In the genomic region with DNA sequence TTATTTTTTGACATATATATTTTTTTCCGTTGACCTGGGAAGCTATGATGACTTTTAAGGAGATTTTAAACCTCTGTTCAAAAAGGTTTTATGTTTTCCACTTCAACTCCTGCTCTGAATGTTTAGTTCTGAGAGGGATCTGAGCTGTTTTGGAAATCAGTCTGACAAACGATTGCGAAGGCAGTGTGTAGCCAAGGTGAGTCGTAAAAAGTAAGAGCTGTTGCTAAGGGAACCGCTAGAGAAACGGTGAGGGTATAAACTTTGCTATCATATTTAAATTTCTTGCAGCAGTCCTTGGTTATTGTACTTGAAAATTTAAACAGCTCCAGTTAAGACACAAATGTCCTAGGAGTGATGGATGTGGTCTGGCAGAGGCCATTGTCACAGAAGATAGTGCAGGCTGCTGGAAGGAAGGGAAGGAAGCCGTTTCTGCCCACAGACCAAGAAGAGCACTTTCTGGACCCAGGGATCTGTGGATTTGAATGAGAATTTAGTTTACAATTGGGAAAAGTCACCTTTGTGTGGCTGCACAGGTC, we compare ENCODE assay signal across 1 cellular context.
TF ChIP-seq lines count a peak whose summit lies in the region.

No MANE protein-coding gene starts in this region.

TF ChIP-seq in K562, 482 proteins besides CTCF, POLR2A, EP300 and RAD21 (continued from another document):
- TF ChIP-seq, protein P1, sequence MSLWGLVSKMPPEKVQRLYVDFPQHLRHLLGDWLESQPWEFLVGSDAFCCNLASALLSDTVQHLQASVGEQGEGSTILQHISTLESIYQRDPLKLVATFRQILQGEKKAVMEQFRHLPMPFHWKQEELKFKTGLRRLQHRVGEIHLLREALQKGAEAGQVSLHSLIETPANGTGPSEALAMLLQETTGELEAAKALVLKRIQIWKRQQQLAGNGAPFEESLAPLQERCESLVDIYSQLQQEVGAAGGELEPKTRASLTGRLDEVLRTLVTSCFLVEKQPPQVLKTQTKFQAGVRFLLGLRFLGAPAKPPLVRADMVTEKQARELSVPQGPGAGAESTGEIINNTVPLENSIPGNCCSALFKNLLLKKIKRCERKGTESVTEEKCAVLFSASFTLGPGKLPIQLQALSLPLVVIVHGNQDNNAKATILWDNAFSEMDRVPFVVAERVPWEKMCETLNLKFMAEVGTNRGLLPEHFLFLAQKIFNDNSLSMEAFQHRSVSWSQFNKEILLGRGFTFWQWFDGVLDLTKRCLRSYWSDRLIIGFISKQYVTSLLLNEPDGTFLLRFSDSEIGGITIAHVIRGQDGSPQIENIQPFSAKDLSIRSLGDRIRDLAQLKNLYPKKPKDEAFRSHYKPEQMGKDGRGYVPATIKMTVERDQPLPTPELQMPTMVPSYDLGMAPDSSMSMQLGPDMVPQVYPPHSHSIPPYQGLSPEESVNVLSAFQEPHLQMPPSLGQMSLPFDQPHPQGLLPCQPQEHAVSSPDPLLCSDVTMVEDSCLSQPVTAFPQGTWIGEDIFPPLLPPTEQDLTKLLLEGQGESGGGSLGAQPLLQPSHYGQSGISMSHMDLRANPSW (CRISPR knock-in tag; IDR thresholded peaks at IDR 0.05): 0 out of 2 replicates have a peak, but pooled peaks have one; percentile 61
- TF ChIP-seq, protein P2, sequence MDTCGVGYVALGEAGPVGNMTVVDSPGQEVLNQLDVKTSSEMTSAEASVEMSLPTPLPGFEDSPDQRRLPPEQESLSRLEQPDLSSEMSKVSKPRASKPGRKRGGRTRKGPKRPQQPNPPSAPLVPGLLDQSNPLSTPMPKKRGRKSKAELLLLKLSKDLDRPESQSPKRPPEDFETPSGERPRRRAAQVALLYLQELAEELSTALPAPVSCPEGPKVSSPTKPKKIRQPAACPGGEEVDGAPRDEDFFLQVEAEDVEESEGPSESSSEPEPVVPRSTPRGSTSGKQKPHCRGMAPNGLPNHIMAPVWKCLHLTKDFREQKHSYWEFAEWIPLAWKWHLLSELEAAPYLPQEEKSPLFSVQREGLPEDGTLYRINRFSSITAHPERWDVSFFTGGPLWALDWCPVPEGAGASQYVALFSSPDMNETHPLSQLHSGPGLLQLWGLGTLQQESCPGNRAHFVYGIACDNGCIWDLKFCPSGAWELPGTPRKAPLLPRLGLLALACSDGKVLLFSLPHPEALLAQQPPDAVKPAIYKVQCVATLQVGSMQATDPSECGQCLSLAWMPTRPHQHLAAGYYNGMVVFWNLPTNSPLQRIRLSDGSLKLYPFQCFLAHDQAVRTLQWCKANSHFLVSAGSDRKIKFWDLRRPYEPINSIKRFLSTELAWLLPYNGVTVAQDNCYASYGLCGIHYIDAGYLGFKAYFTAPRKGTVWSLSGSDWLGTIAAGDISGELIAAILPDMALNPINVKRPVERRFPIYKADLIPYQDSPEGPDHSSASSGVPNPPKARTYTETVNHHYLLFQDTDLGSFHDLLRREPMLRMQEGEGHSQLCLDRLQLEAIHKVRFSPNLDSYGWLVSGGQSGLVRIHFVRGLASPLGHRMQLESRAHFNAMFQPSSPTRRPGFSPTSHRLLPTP (IDR thresholded peaks at IDR 0.05; ENCODE audit: borderline replicate concordance, extremely low read depth, insufficient read length): no peak
- TF ChIP-seq, protein P3, sequence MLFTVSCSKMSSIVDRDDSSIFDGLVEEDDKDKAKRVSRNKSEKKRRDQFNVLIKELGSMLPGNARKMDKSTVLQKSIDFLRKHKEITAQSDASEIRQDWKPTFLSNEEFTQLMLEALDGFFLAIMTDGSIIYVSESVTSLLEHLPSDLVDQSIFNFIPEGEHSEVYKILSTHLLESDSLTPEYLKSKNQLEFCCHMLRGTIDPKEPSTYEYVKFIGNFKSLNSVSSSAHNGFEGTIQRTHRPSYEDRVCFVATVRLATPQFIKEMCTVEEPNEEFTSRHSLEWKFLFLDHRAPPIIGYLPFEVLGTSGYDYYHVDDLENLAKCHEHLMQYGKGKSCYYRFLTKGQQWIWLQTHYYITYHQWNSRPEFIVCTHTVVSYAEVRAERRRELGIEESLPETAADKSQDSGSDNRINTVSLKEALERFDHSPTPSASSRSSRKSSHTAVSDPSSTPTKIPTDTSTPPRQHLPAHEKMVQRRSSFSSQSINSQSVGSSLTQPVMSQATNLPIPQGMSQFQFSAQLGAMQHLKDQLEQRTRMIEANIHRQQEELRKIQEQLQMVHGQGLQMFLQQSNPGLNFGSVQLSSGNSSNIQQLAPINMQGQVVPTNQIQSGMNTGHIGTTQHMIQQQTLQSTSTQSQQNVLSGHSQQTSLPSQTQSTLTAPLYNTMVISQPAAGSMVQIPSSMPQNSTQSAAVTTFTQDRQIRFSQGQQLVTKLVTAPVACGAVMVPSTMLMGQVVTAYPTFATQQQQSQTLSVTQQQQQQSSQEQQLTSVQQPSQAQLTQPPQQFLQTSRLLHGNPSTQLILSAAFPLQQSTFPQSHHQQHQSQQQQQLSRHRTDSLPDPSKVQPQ (CRISPR knock-in tag; IDR thresholded peaks at IDR 0.05; ENCODE audit: borderline replicate concordance): no peak
- TF ChIP-seq CXXC5 (CRISPR knock-in tag; IDR thresholded peaks at IDR 0.05) (no peak), POLR2G (IDR thresholded peaks at IDR 0.05; ENCODE audit: low read depth, low read length) (no peak), POLR3A (IDR thresholded peaks at IDR 0.05; ENCODE audit: borderline replicate concordance, extremely low read depth, insufficient read depth, insufficient read length) (no peak), CREBBP (IDR thresholded peaks at IDR 0.05; ENCODE audit: low read depth, low read length) (no peak), KDM5B (IDR thresholded peaks at IDR 0.05; ENCODE audit: insufficient replicate concordance, low read depth, low read length) (no peak), ZNF232 (CRISPR knock-in tag; IDR thresholded peaks at IDR 0.05) (no peak), ZNF778 (CRISPR knock-in tag; IDR thresholded peaks at IDR 0.05) (no peak), ARHGAP35 (IDR thresholded peaks at IDR 0.05; ENCODE audit: partially characterized antibody) (no peak), FOXA1 (IDR thresholded peaks at IDR 0.05; ENCODE audit: borderline replicate concordance) (no peak), ZNF133 (CRISPR knock-in tag; IDR thresholded peaks at IDR 0.05) (no peak), POLR2B (IDR thresholded peaks at IDR 0.05; ENCODE audit: low read depth, partially characterized antibody) (no peak), WHSC1 (IDR thresholded peaks at IDR 0.05; ENCODE audit: low read length) (no peak), CEBPG (CRISPR knock-in tag; IDR thresholded peaks at IDR 0.05) (peak; percentile 36; the same call in 1 of the 2 replicates), CEBPG (tag; conservative IDR thresholded peaks at IDR 0.05 in 1 of 2, IDR thresholded peaks at IDR 0.05 in 1 of 2) (no peak), NCOA1 (IDR thresholded peaks at IDR 0.05; ENCODE audit: low read depth) (no peak), MYNN (IDR thresholded peaks at IDR 0.05) (peak; percentile 74; the same call in 1 of the 2 replicates), MYNN (CRISPR knock-in tag; IDR thresholded peaks at IDR 0.05) (no peak), NRF1 (conservative IDR thresholded peaks at IDR 0.05 in 1 of 2, IDR thresholded peaks at IDR 0.05 in 1 of 2) (no peak), MEIS2 (IDR thresholded peaks at IDR 0.05; ENCODE audit: partially characterized antibody) (peak; percentile 47), PPARD (CRISPR knock-in tag; IDR thresholded peaks at IDR 0.05) (no peak), LCOR (CRISPR knock-in tag; IDR thresholded peaks at IDR 0.05) (no peak), HNRNPLL (IDR thresholded peaks at IDR 0.05; ENCODE audit: low read depth, low read length, poor library complexity, severe bottlenecking) (no peak), RUNX1 (IDR thresholded peaks at IDR 0.05; ENCODE audit: low read depth) (no peak), NFXL1 (CRISPR knock-in tag; IDR thresholded peaks at IDR 0.05) (no peak), ZNF589 (CRISPR knock-in tag; IDR thresholded peaks at IDR 0.05; ENCODE audit: low read depth) (no peak), MCM3 (IDR thresholded peaks at IDR 0.05) (no peak), RNF2 (IDR thresholded peaks at IDR 0.05) (no peak), RFX1 (IDR thresholded peaks at IDR 0.05) (peak; percentile 82)
- TF ChIP-seq, protein P4, sequence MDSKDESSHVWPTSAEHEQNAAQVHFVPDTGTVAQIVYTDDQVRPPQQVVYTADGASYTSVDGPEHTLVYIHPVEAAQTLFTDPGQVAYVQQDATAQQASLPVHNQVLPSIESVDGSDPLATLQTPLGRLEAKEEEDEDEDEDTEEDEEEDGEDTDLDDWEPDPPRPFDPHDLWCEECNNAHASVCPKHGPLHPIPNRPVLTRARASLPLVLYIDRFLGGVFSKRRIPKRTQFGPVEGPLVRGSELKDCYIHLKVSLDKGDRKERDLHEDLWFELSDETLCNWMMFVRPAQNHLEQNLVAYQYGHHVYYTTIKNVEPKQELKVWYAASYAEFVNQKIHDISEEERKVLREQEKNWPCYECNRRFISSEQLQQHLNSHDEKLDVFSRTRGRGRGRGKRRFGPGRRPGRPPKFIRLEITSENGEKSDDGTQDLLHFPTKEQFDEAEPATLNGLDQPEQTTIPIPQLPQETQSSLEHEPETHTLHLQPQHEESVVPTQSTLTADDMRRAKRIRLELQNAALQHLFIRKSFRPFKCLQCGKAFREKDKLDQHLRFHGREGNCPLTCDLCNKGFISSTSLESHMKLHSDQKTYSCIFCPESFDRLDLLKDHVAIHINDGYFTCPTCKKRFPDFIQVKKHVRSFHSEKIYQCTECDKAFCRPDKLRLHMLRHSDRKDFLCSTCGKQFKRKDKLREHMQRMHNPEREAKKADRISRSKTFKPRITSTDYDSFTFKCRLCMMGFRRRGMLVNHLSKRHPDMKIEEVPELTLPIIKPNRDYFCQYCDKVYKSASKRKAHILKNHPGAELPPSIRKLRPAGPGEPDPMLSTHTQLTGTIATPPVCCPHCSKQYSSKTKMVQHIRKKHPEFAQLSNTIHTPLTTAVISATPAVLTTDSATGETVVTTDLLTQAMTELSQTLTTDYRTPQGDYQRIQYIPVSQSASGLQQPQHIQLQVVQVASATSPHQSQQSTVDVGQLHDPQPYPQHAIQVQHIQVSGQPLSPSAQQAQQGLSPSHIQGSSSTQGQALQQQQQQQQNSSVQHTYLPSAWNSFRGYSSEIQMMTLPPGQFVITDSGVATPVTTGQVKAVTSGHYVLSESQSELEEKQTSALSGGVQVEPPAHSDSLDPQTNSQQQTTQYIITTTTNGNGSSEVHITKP (IDR thresholded peaks at IDR 0.05; ENCODE audit: partially characterized antibody): no peak
- TF ChIP-seq, protein P5, sequence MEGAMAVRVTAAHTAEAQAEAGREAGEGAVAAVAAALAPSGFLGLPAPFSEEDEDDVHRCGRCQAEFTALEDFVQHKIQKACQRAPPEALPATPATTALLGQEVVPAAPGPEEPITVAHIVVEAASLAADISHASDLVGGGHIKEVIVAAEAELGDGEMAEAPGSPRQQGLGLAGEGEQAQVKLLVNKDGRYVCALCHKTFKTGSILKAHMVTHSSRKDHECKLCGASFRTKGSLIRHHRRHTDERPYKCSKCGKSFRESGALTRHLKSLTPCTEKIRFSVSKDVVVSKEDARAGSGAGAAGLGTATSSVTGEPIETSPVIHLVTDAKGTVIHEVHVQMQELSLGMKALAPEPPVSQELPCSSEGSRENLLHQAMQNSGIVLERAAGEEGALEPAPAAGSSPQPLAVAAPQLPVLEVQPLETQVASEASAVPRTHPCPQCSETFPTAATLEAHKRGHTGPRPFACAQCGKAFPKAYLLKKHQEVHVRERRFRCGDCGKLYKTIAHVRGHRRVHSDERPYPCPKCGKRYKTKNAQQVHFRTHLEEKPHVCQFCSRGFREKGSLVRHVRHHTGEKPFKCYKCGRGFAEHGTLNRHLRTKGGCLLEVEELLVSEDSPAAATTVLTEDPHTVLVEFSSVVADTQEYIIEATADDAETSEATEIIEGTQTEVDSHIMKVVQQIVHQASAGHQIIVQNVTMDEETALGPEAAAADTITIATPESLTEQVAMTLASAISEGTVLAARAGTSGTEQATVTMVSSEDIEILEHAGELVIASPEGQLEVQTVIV (CRISPR knock-in tag; IDR thresholded peaks at IDR 0.05; ENCODE audit: borderline replicate concordance): no peak
- TF ChIP-seq, protein P6, sequence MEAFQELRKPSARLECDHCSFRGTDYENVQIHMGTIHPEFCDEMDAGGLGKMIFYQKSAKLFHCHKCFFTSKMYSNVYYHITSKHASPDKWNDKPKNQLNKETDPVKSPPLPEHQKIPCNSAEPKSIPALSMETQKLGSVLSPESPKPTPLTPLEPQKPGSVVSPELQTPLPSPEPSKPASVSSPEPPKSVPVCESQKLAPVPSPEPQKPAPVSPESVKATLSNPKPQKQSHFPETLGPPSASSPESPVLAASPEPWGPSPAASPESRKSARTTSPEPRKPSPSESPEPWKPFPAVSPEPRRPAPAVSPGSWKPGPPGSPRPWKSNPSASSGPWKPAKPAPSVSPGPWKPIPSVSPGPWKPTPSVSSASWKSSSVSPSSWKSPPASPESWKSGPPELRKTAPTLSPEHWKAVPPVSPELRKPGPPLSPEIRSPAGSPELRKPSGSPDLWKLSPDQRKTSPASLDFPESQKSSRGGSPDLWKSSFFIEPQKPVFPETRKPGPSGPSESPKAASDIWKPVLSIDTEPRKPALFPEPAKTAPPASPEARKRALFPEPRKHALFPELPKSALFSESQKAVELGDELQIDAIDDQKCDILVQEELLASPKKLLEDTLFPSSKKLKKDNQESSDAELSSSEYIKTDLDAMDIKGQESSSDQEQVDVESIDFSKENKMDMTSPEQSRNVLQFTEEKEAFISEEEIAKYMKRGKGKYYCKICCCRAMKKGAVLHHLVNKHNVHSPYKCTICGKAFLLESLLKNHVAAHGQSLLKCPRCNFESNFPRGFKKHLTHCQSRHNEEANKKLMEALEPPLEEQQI (IDR thresholded peaks at IDR 0.05): no peak
- TF ChIP-seq, protein P7, sequence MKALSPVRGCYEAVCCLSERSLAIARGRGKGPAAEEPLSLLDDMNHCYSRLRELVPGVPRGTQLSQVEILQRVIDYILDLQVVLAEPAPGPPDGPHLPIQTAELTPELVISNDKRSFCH (CRISPR knock-in tag; IDR thresholded peaks at IDR 0.05): no peak
- TF ChIP-seq, protein P7 (tag; IDR thresholded peaks at IDR 0.05): no peak
TF ChIP-seq in K562: peak in this region for 8.
